Comparison of ENCODE assay signal across 1 cellular context in the genomic region with DNA sequence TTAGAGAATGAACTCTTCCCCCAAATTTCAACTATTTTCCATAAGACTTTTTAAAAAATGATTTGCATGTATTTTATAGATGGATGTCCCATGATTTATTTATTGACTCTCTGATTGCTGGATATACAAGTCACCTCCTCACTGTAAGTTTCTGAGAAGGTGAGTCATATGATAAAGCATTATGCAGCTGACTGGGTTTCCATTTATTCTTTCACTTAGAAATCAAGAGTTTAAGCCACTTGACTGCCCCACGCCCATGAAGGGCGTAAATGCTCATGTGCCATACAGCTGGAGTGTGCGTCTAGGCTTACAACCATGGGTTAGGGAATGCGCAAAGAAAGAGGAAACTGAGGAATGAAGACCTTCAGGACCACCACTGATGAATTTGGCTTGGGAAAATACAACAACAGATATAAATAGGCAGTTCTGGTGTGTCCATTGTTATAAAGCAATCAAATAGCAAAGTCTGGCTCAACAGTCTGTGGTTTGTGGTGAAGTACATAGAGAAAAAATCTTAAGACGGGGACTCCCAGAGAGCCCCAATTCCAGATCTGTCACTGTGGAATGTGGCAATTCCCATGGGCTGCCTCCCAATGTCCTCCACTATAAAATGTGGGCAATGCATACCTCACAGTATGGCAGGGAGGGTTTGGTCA.
A peak's percentile ranks its signal among the peaks of the same experiment; 100 is the strongest.
TF ChIP-seq lines count a peak whose summit lies in the region.

No MANE protein-coding gene starts in this region.

TF ChIP-seq in SK-N-SH, 30 proteins besides CTCF, POLR2A, EP300 and RAD21 (continued from another document):
- TF ChIP-seq, protein P1, sequence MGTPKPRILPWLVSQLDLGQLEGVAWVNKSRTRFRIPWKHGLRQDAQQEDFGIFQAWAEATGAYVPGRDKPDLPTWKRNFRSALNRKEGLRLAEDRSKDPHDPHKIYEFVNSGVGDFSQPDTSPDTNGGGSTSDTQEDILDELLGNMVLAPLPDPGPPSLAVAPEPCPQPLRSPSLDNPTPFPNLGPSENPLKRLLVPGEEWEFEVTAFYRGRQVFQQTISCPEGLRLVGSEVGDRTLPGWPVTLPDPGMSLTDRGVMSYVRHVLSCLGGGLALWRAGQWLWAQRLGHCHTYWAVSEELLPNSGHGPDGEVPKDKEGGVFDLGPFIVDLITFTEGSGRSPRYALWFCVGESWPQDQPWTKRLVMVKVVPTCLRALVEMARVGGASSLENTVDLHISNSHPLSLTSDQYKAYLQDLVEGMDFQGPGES (IDR thresholded peaks at IDR 0.05; ENCODE audit: low read depth, low read length): no peak
- TF ChIP-seq JUND (IDR thresholded peaks at IDR 0.05) (peak; percentile 32; the same call in 1 of the 2 replicates), FOSL2 (IDR thresholded peaks at IDR 0.05; ENCODE audit: borderline replicate concordance, low read depth) (peak; percentile 70; the same call in 1 of the 2 replicates), YY1 (IDR thresholded peaks at IDR 0.05; ENCODE audit: low read depth) (no peak), TAF1 (IDR thresholded peaks at IDR 0.05; ENCODE audit: borderline replicate concordance, low read depth, low read length) (no peak), MEF2A (IDR thresholded peaks at IDR 0.05; ENCODE audit: borderline replicate concordance, low read depth) (no peak), SIN3A (IDR thresholded peaks at IDR 0.05; ENCODE audit: borderline replicate concordance, low read depth, low read length) (no peak), RXRA (IDR thresholded peaks at IDR 0.05; ENCODE audit: borderline replicate concordance, low read depth) (no peak), EZH2phosphoT487 (IDR thresholded peaks at IDR 0.05; ENCODE audit: borderline replicate concordance, low read depth) (no peak), RCOR1 (IDR thresholded peaks at IDR 0.05; ENCODE audit: low read length) (no peak), TEAD4 (IDR thresholded peaks at IDR 0.05; ENCODE audit: borderline replicate concordance, insufficient read depth) (peak; percentile 54; the same call in 1 of the 2 replicates), TCF12 (IDR thresholded peaks at IDR 0.05) (peak; percentile 42; the same call in 1 of the 2 replicates), SMC3 (IDR thresholded peaks at IDR 0.05; ENCODE audit: low read depth, low read length) (no peak), ELF1 (IDR thresholded peaks at IDR 0.05) (no peak), FOXJ3 (CRISPR knock-in tag; IDR thresholded peaks at IDR 0.05) (no peak), RFX5 (IDR thresholded peaks at IDR 0.05; ENCODE audit: low read length) (no peak), FOXM1 (IDR thresholded peaks at IDR 0.05; ENCODE audit: low read depth) (no peak), GABPA (IDR thresholded peaks at IDR 0.05; ENCODE audit: low read depth) (no peak)
- TF ChIP-seq, protein P2, sequence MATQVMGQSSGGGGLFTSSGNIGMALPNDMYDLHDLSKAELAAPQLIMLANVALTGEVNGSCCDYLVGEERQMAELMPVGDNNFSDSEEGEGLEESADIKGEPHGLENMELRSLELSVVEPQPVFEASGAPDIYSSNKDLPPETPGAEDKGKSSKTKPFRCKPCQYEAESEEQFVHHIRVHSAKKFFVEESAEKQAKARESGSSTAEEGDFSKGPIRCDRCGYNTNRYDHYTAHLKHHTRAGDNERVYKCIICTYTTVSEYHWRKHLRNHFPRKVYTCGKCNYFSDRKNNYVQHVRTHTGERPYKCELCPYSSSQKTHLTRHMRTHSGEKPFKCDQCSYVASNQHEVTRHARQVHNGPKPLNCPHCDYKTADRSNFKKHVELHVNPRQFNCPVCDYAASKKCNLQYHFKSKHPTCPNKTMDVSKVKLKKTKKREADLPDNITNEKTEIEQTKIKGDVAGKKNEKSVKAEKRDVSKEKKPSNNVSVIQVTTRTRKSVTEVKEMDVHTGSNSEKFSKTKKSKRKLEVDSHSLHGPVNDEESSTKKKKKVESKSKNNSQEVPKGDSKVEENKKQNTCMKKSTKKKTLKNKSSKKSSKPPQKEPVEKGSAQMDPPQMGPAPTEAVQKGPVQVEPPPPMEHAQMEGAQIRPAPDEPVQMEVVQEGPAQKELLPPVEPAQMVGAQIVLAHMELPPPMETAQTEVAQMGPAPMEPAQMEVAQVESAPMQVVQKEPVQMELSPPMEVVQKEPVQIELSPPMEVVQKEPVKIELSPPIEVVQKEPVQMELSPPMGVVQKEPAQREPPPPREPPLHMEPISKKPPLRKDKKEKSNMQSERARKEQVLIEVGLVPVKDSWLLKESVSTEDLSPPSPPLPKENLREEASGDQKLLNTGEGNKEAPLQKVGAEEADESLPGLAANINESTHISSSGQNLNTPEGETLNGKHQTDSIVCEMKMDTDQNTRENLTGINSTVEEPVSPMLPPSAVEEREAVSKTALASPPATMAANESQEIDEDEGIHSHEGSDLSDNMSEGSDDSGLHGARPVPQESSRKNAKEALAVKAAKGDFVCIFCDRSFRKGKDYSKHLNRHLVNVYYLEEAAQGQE (IDR thresholded peaks at IDR 0.05; ENCODE audit: low read depth, low read length): no peak
- TF ChIP-seq, protein P3, sequence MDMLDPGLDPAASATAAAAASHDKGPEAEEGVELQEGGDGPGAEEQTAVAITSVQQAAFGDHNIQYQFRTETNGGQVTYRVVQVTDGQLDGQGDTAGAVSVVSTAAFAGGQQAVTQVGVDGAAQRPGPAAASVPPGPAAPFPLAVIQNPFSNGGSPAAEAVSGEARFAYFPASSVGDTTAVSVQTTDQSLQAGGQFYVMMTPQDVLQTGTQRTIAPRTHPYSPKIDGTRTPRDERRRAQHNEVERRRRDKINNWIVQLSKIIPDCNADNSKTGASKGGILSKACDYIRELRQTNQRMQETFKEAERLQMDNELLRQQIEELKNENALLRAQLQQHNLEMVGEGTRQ (IDR thresholded peaks at IDR 0.05; ENCODE audit: borderline replicate concordance, low read depth, low read length): no peak
- TF ChIP-seq, protein P4, sequence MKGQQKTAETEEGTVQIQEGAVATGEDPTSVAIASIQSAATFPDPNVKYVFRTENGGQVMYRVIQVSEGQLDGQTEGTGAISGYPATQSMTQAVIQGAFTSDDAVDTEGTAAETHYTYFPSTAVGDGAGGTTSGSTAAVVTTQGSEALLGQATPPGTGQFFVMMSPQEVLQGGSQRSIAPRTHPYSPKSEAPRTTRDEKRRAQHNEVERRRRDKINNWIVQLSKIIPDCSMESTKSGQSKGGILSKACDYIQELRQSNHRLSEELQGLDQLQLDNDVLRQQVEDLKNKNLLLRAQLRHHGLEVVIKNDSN (IDR thresholded peaks at IDR 0.05; ENCODE audit: borderline replicate concordance, low read depth): no peak
- TF ChIP-seq, protein P5, sequence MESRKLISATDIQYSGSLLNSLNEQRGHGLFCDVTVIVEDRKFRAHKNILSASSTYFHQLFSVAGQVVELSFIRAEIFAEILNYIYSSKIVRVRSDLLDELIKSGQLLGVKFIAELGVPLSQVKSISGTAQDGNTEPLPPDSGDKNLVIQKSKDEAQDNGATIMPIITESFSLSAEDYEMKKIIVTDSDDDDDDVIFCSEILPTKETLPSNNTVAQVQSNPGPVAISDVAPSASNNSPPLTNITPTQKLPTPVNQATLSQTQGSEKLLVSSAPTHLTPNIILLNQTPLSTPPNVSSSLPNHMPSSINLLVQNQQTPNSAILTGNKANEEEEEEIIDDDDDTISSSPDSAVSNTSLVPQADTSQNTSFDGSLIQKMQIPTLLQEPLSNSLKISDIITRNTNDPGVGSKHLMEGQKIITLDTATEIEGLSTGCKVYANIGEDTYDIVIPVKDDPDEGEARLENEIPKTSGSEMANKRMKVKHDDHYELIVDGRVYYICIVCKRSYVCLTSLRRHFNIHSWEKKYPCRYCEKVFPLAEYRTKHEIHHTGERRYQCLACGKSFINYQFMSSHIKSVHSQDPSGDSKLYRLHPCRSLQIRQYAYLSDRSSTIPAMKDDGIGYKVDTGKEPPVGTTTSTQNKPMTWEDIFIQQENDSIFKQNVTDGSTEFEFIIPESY (IDR thresholded peaks at IDR 0.05; ENCODE audit: borderline replicate concordance, low read depth): no peak
